Comparison of ENCODE assay signal across 11 cellular contexts in the genomic region with DNA sequence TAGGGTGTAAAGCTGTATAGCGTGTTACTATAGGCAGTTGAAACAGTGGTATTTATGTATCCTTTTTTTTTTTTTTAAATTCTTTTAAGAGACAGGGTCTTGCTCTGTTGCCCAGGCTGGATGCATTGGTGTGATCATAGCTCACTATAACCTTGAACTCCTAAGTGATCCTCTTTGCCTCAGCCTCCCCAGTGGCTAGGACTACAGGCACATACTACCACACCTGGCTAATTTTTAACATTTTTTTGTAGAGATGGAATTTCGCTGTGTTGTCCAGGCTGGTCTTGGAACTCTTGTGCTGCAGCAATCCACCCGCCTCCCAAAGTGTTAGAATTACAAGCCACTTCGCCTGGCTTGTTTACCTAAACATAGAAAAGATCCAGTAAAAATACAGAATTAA.
"Had no signal": no experiment of that assay in that cellular context is flagged by ENCODE, and none has a peak within 500 bp of the region (broad histone marks: within the 10 kb centered on the region; RNA-seq: fewer than 3 reads in every experiment).

No MANE protein-coding gene starts in this region.

- H2AFZ ChIP-seq: parathyroid adenoma had no signal

- H3K27me3 ChIP-seq: brain microvascular endothelial cell, esophagus muscularis mucosa had no signal

- H3K9ac ChIP-seq: parathyroid adenoma had no signal

- ATAC-seq: SK-N-SH treated with all-trans-retinoic acid at 6 μM for 48 hours had no signal

- H3K27ac Mint-ChIP-seq: activated B cell treated with CpG ODN at 0.5 μM for 24 hours; T-helper 1 cell treated with Interleukin-12 subunit alpha and Interleukin-12 subunit beta and Interleukin-4 antibody, amounts not matched to agents 30 μg/mL and 1 μg/mL, for 36 hours had no signal

- H3K9me3 Mint-ChIP-seq: activated B cell treated with CpG ODN at 0.5 μM for 24 hours; activated CD4-positive, alpha-beta T cell treated with anti-CD3 and anti-CD28 coated beads, Interleukin-2, amount 10 ng/mL, durations not matched to agents 24 days and 14 days; neural crest cell; T-helper 1 cell treated with Interleukin-12 subunit alpha and Interleukin-12 subunit beta and Interleukin-4 antibody, amounts not matched to agents 30 μg/mL and 1 μg/mL, for 36 hours had no signal

- H3K9me3 ChIP-seq: esophagus muscularis mucosa had no signal

- DNase-seq: activated B cell treated with CpG ODN at 0.5 μM for 24 hours; activated CD4-positive, alpha-beta T cell treated with anti-CD3 and anti-CD28 coated beads, Interleukin-2, amount 10 ng/mL, durations not matched to agents 24 days and 14 days; activated gamma-delta T cell; amniotic stem cell; brain microvascular endothelial cell; stimulated activated CD4-positive, alpha-beta T cell treated with anti-CD3 and anti-CD28 coated beads, Interleukin-4, amount 100 ng/mL, for 4 hours had no signal

- H3K27me3 Mint-ChIP-seq: activated B cell treated with CpG ODN at 0.5 μM for 24 hours; activated CD4-positive, alpha-beta T cell treated with anti-CD3 and anti-CD28 coated beads, Interleukin-2, amount 10 ng/mL, durations not matched to agents 24 days and 14 days had no signal

- H3K27ac ChIP-seq: brain microvascular endothelial cell, esophagus muscularis mucosa, parathyroid adenoma had no signal

- H3K4me3 Mint-ChIP-seq: activated B cell treated with CpG ODN at 0.5 μM for 24 hours; activated CD4-positive, alpha-beta T cell treated with anti-CD3 and anti-CD28 coated beads, Interleukin-2, amount 10 ng/mL, durations not matched to agents 24 days and 14 days; neural crest cell; T-helper 1 cell treated with Interleukin-12 subunit alpha and Interleukin-12 subunit beta and Interleukin-4 antibody, amounts not matched to agents 30 μg/mL and 1 μg/mL, for 36 hours had no signal

- H3K4me3 ChIP-seq: esophagus muscularis mucosa had no signal
